ENCODE assay signal across 27 cellular contexts in genomic region chr16:47697826-47698225, GRCh38.
"Had no signal": no experiment of that assay in that cellular context is flagged by ENCODE, and none has a peak within 500 bp of the region (broad histone marks: within the 10 kb centered on the region; RNA-seq: fewer than 3 reads in every experiment).

No MANE protein-coding gene starts in this region.

- FAIRE-seq: colon, endometrium, endothelial cell of umbilical vein had no signal

- H3K4me1 ChIP-seq: colonic mucosa, esophagus muscularis mucosa, esophagus squamous epithelium, foreskin keratinocyte, gastrocnemius medialis, gastroesophageal sphincter, heart left ventricle, heart right ventricle had no signal

- H3K36me3 ChIP-seq: colonic mucosa had no signal

- H3K27ac ChIP-seq: colonic mucosa, coronary artery, dorsolateral prefrontal cortex, epithelial cell of prostate, esophagus muscularis mucosa, esophagus squamous epithelium, foreskin keratinocyte, gastrocnemius medialis, gastroesophageal sphincter, heart left ventricle, heart right ventricle had no signal

- ATAC-seq: effector memory CD8-positive, alpha-beta T cell; esophagus mucosa; foreskin keratinocyte; gastrocnemius medialis; gastroesophageal sphincter; heart left ventricle; heart right ventricle had no signal

- H3K4me3 ChIP-seq: colonic mucosa, coronary artery, dorsolateral prefrontal cortex, esophagus muscularis mucosa, esophagus squamous epithelium, gastrocnemius medialis, gastroesophageal sphincter, heart left ventricle, heart right ventricle had no signal

- DNase-seq: colonic mucosa; cortex of kidney; dermis blood vessel endothelial cell; dorsolateral prefrontal cortex; effector CD4-positive, alpha-beta T cell; effector CD8-positive, alpha-beta T cell; effector memory CD4-positive, alpha-beta T cell; effector memory CD8-positive, alpha-beta T cell; endodermal cell; erythroblast; esophagus squamous epithelium; foreskin fibroblast; foreskin keratinocyte; foreskin melanocyte; gastrocnemius medialis; glutamatergic neuron; head of caudate nucleus; heart left ventricle; heart right ventricle had no signal

- H3K9me3 ChIP-seq: colonic mucosa, esophagus muscularis mucosa, esophagus squamous epithelium, gastrocnemius medialis, gastroesophageal sphincter, heart left ventricle, heart right ventricle had no signal

- H3K27me3 ChIP-seq: colonic mucosa, dorsolateral prefrontal cortex, esophagus muscularis mucosa, esophagus squamous epithelium, foreskin keratinocyte, gastrocnemius medialis, gastroesophageal sphincter, heart left ventricle, heart right ventricle had no signal
